Comparison of ENCODE assay signal across 22 cellular contexts in the genomic region with DNA sequence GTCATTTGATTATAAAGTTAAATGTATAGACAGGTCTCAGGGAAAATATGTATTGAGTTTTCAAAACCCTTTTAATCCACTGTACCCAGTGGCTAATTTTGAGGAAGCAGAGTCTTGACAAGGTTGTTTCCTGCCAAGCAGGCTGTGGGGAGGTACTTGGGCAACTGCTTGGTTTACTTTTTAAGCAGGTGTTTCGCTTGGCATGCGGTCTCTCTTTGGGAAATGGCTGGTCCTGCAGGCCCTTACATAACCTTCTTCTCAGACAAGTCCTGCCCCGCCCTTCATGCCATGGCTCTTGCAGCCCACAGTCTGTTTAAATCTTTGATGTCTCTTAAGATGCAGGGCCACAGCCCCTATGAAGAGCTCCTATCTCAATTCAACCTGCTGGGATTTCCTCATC. TPM values are rescaled to one million over a fixed set of nuclear protein-coding genes. Genes with fewer than 3 reads are reported as not detected.
A peak's percentile ranks its signal among the peaks of the same experiment; 100 is the strongest.
DNase-seq lines count a peak whose midpoint lies in the region; ATAC-seq, FAIRE-seq and TF ChIP-seq lines count a peak whose summit lies in the region.
"Had no signal": no experiment of that assay in that cellular context is flagged by ENCODE, and none has a peak within 500 bp of the region (broad histone marks: within the 10 kb centered on the region; RNA-seq: fewer than 3 reads in every experiment).

No MANE protein-coding gene starts in this region.

- no peaks in the 10 kb centered on the region for H3K27me3 ChIP-seq in small intestine (ENCODE audit: control insufficient read depth in 2 of 2, insufficient read depth in 2 of 2, low read length in 2 of 2)
- H3K27me3 ChIP-seq in gastroesophageal sphincter: no peaks in the 10 kb centered on the region
- H3K27me3 ChIP-seq: BLaER1 treated with 17β-estradiol and CSF1 and Interleukin-3, amounts not matched to agents 10 nM and 100 nM; neural progenitor cell; SJCRH30; suprapubic skin had no signal

- 11 to 55% (median 34%) methylated on average over 3 of the region's 3 CpGs for WGBS in small intestine, 3 donors
- 100% methylated on average over 2 of the region's 3 CpGs; no CpG with 5 or more reads in 1 of the 2 donors for WGBS in gastroesophageal sphincter (ENCODE audit: low coverage in 1 of 2), 2 donors

- no peaks in the 10 kb centered on the region for H3K36me3 ChIP-seq in kidney (ENCODE audit: control insufficient read depth in 1 of 2, insufficient read depth in 2 of 2, low read length in 2 of 2)
- no peaks in the 10 kb centered on the region for H3K36me3 ChIP-seq in small intestine (ENCODE audit: control insufficient read depth in 2 of 2, insufficient read depth in 2 of 2, low read length in 2 of 2)
- H3K36me3 ChIP-seq in gastroesophageal sphincter: no peaks in the 10 kb centered on the region
- H3K36me3 ChIP-seq: BLaER1 treated with 17β-estradiol and CSF1 and Interleukin-3, amounts not matched to agents 10 nM and 100 nM; neural progenitor cell; SJCRH30; suprapubic skin had no signal

- peaks cover 14 to 31% of the 10 kb centered on the region in 2 donors for H3K4me1 ChIP-seq in kidney (ENCODE audit: control insufficient read depth in 1 of 2, insufficient read depth in 1 of 2, low read depth in 1 of 2, low read length in 2 of 2)
- H3K4me1 ChIP-seq in small intestine (ENCODE audit: control insufficient read depth in 2 of 2, insufficient read depth in 1 of 2, low read depth in 1 of 2, low read length in 1 of 2): peaks cover 0 to 8% of the 10 kb centered on the region in 2 donors
- no peaks in the 10 kb centered on the region for H3K4me1 ChIP-seq in gastroesophageal sphincter
- H3K4me1 ChIP-seq: neural progenitor cell had no signal

- no peak for TF ChIP-seq CTCF in kidney (IDR thresholded peaks at IDR 0.05; ENCODE audit: borderline replicate concordance, extremely low read depth, insufficient read depth)
- no peak for TF ChIP-seq CTCF in gastroesophageal sphincter (IDR thresholded peaks at IDR 0.05)

- ATAC-seq in gastroesophageal sphincter: no peak
- ATAC-seq: sciatic nerve had no signal

- H3K9ac ChIP-seq in kidney (ENCODE audit: low read length in 2 of 2): no peak overlapping the region
- H3K9ac ChIP-seq: BLaER1 treated with 17β-estradiol and CSF1 and Interleukin-3, amounts not matched to agents 10 nM and 100 nM; neural progenitor cell had no signal

- H3K4me3 ChIP-seq in kidney (ENCODE audit: low read length in 2 of 2) (no peak overlapping the region), small intestine (ENCODE audit: low read depth in 1 of 2, low read length in 2 of 2) (no peak overlapping the region), gastroesophageal sphincter (no peak overlapping the region)
- H3K4me3 ChIP-seq: BLaER1 treated with 17β-estradiol and CSF1 and Interleukin-3, amounts not matched to agents 10 nM and 100 nM; neural progenitor cell; SJCRH30; suprapubic skin had no signal

- TF ChIP-seq EP300 in gastroesophageal sphincter (IDR thresholded peaks at IDR 0.05): no peak

- no peak for TF ChIP-seq POLR2A in gastroesophageal sphincter (IDR thresholded peaks at IDR 0.05)

- DNase-seq in GF-D8 (lab: John Stamatoyannopoulos, UW): peak; percentile 52
- peak; percentile 13 for DNase-seq in LoVo (ENCODE audit: low spot score)
- peak; percentile 81 for DNase-seq in kidney
- peak; percentile 39 for DNase-seq in small intestine
- DNase-seq in activated naive CD4-positive, alpha-beta T cell treated with anti-CD3 and anti-CD28 coated beads, Interleukin-2, amount 50 U/mL, for 16 hours: no peak
- no peak for DNase-seq in activated gamma-delta T cell treated with Interleukin-2 at 50 U/mL for 16 hours
- DNase-seq: activated CD4-positive, alpha-beta T cell treated with anti-CD3 and anti-CD28 coated beads, Interleukin-2, amount 10 ng/mL, durations not matched to agents 7 days and 5 days; activated naive CD4-positive, alpha-beta T cell treated with anti-CD3 and anti-CD28 coated beads, Interleukin-2, amount 10 ng/mL, durations not matched to agents 7 days and 5 days; activated T-cell treated with anti-CD3 and anti-CD28 coated beads for 4 hours; cortex of kidney; IMR-90; NCI-H1105 treated with DMSO at 0.1 percent for 48 hours; NCI-H2227 treated with DMSO at 0.1 percent for 48 hours; SJCRH30; stimulated activated CD4-positive, alpha-beta T cell treated with anti-CD3 and anti-CD28 coated beads, Interleukin-2, amount 100 ng/mL, for 24 hours; T1000 had no signal

- H3K27ac ChIP-seq in kidney (ENCODE audit: low read depth in 2 of 2, low read length in 2 of 2) (peak overlapping the region in 1 of 2 donors; percentile 78), small intestine (ENCODE audit: low read depth in 1 of 2, low read length in 1 of 2) (no peak overlapping the region), gastroesophageal sphincter (no peak overlapping the region)
- H3K27ac ChIP-seq: BLaER1 treated with 17β-estradiol and CSF1 and Interleukin-3, amounts not matched to agents 10 nM and 100 nM; neural progenitor cell; SJCRH30; suprapubic skin had no signal

- no peak for FAIRE-seq in kidney (lab: Jason Lieb, UNC)
- no peak for FAIRE-seq in small intestine (lab: Jason Lieb, UNC)
- FAIRE-seq: endothelial cell of umbilical vein had no signal

- H3K9me3 ChIP-seq in kidney (ENCODE audit: control insufficient read depth in 1 of 2, low read length in 2 of 2) (no peaks in the 10 kb centered on the region), small intestine (ENCODE audit: control insufficient read depth, low read depth) (no peaks in the 10 kb centered on the region), gastroesophageal sphincter (no peaks in the 10 kb centered on the region)
- H3K9me3 ChIP-seq: BLaER1 treated with 17β-estradiol and CSF1 and Interleukin-3, amounts not matched to agents 10 nM and 100 nM; SJCRH30; suprapubic skin had no signal

- intact Hi-C loops in kidney (cut with DNase I): no loop called here

RNA-seq across cellular contexts. Expression of gene ABCD3, which starts 36.0 kb away (rescaled TPM):
- total RNA-seq in kidney (65.1 TPM), gastroesophageal sphincter (10 to 100 TPM; 26.8 to 60.2 (median 33.8) TPM)
- polyA plus RNA-seq in kidney (ENCODE audit: insufficient read depth, low read depth, low replicate concordance) (43.2 TPM), small intestine (10 to 100 TPM; 31.3 to 58.6 (median 35.7) TPM)

Comparison
In these comparisons a context has a peak if more than half of its experiments do, and no peak if none do; other contexts are left out.
1. DNase-seq: peak in GF-D8 (single experiment), LoVo (single experiment), kidney (single experiment) and small intestine (single experiment); none in activated naive CD4-positive, alpha-beta T cell treated with anti-CD3 and anti-CD28 coated beads, Interleukin-2, amount 50 U/mL, for 16 hours (single experiment) and activated gamma-delta T cell treated with Interleukin-2 at 50 U/mL for 16 hours (single experiment).